11 cellular contexts compared by ENCODE assay signal in the genomic region with DNA sequence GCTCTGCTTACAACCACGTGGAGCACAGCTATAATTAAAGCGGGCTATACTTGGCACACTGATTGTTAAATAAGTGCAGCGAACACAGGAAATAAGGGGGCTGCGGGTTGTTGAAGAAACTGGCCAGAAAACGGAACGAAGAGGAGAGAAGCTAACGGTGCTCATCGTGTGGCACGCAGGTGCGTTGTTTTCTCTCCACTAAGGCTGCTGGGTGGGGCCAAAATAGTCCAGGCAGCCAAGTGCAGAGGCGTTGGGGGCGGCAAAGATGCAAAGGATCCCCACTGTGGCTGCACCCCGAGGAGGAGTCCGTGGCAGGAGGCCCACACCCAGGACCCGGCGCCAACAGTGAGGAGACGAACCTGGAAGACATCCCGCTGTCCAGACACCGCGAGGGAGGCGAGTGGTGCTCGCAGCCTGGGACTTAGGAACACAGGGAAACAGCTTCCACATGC. TPM values are rescaled to one million over a fixed set of nuclear protein-coding genes. Genes with fewer than 3 reads are reported as not detected.
A peak's percentile ranks its signal among the peaks of the same experiment; 100 is the strongest.
DNase-seq lines count a peak whose midpoint lies in the region; ATAC-seq lines count a peak whose summit lies in the region.
"Had no signal": no experiment of that assay in that cellular context is flagged by ENCODE, and none has a peak within 500 bp of the region (broad histone marks: within the 10 kb centered on the region; RNA-seq: fewer than 3 reads in every experiment).

No MANE protein-coding gene starts in this region.

- peaks cover 4% of the 10 kb centered on the region for H3K27me3 Mint-ChIP-seq in activated T-cell treated with anti-CD3 and anti-CD28 coated beads, Interleukin-2, amount 50 U/mL, for 4 hours (ENCODE audit: low read depth)
- no peaks in the 10 kb centered on the region for H3K27me3 Mint-ChIP-seq in activated T-cell treated with anti-CD3 and anti-CD28 coated beads, Interleukin-2, amount 50 U/mL, for 72 hours (ENCODE audit: low read depth)
- no peaks in the 10 kb centered on the region for H3K27me3 Mint-ChIP-seq in stimulated activated naive CD8-positive, alpha-beta T cell treated with anti-CD3 and anti-CD28 coated beads, Interleukin-15, amount 100 ng/mL, for 72 hours

- ATAC-seq in activated T-cell treated with anti-CD3 and anti-CD28 coated beads, Interleukin-2, amount 50 U/mL, for 4 hours = peak; percentile 27 to 35
- ATAC-seq in activated T-cell treated with anti-CD3 and anti-CD28 coated beads, Interleukin-2, amount 50 U/mL, for 72 hours (replicated peaks in 1 of 2) = no peak
- ATAC-seq in HG02840 (IDR thresholded peaks at IDR 0.05; ENCODE audit: low FRiP score, unreplicated experiment) = peak; percentile 69
- no peak for ATAC-seq in stimulated activated naive CD8-positive, alpha-beta T cell treated with anti-CD3 and anti-CD28 coated beads, Interleukin-15, amount 100 ng/mL, for 72 hours
- ATAC-seq: CD8-positive, alpha-beta T cell; heart right ventricle had no signal

- no peaks in the 10 kb centered on the region for H3K4me1 Mint-ChIP-seq in activated T-cell treated with anti-CD3 and anti-CD28 coated beads, Interleukin-2, amount 50 U/mL, for 4 hours (ENCODE audit: low read depth)
- H3K4me1 Mint-ChIP-seq in activated T-cell treated with anti-CD3 and anti-CD28 coated beads, Interleukin-2, amount 50 U/mL, for 72 hours (ENCODE audit: low read depth) = no peaks in the 10 kb centered on the region
- H3K4me1 Mint-ChIP-seq in stimulated activated naive CD8-positive, alpha-beta T cell treated with anti-CD3 and anti-CD28 coated beads, Interleukin-15, amount 100 ng/mL, for 72 hours = peaks cover 6% of the 10 kb centered on the region

- H3K9me3 Mint-ChIP-seq in activated T-cell treated with anti-CD3 and anti-CD28 coated beads, Interleukin-2, amount 50 U/mL, for 4 hours = no peaks in the 10 kb centered on the region
- H3K9me3 Mint-ChIP-seq in activated T-cell treated with anti-CD3 and anti-CD28 coated beads, Interleukin-2, amount 50 U/mL, for 72 hours = no peaks in the 10 kb centered on the region
- H3K9me3 Mint-ChIP-seq in stimulated activated naive CD8-positive, alpha-beta T cell treated with anti-CD3 and anti-CD28 coated beads, Interleukin-15, amount 100 ng/mL, for 72 hours = no peaks in the 10 kb centered on the region
- H3K9me3 Mint-ChIP-seq: CD8-positive, alpha-beta T cell had no signal

- no peaks in the 10 kb centered on the region for H3K36me3 Mint-ChIP-seq in activated T-cell treated with anti-CD3 and anti-CD28 coated beads, Interleukin-2, amount 50 U/mL, for 4 hours (ENCODE audit: insufficient read depth)
- no peaks in the 10 kb centered on the region for H3K36me3 Mint-ChIP-seq in activated T-cell treated with anti-CD3 and anti-CD28 coated beads, Interleukin-2, amount 50 U/mL, for 72 hours (ENCODE audit: insufficient read depth in 2 of 2)
- H3K36me3 Mint-ChIP-seq: CD8-positive, alpha-beta T cell had no signal

- no peak overlapping the region for H3K27ac Mint-ChIP-seq in activated T-cell treated with anti-CD3 and anti-CD28 coated beads, Interleukin-2, amount 50 U/mL, for 72 hours
- peak overlapping the region in 1 of 2 donors; percentile 77 for H3K27ac Mint-ChIP-seq in stimulated activated naive CD8-positive, alpha-beta T cell treated with anti-CD3 and anti-CD28 coated beads, Interleukin-15, amount 100 ng/mL, for 72 hours
- H3K27ac Mint-ChIP-seq: CD8-positive, alpha-beta T cell had no signal

- peak overlapping the region; percentile 31 for H3K4me3 Mint-ChIP-seq in activated T-cell treated with anti-CD3 and anti-CD28 coated beads, Interleukin-2, amount 50 U/mL, for 4 hours
- H3K4me3 Mint-ChIP-seq in activated T-cell treated with anti-CD3 and anti-CD28 coated beads, Interleukin-2, amount 50 U/mL, for 72 hours = no peak overlapping the region
- peak overlapping the region; percentile 56 to 61 for H3K4me3 Mint-ChIP-seq in stimulated activated naive CD8-positive, alpha-beta T cell treated with anti-CD3 and anti-CD28 coated beads, Interleukin-15, amount 100 ng/mL, for 72 hours
- H3K4me3 Mint-ChIP-seq: CD8-positive, alpha-beta T cell had no signal

- no peak for DNase-seq in activated T-cell treated with anti-CD3 and anti-CD28 coated beads, Interleukin-2, amount 50 U/mL, for 4 hours
- no peak for DNase-seq in activated T-cell treated with anti-CD3 and anti-CD28 coated beads, Interleukin-2, amount 50 U/mL, for 72 hours
- DNase-seq in SW480 (ENCODE audit: low spot score) (peak; percentile 33), NCI-H128 (lab: John Stamatoyannopoulos, UW; ENCODE audit: unreplicated experiment) (no peak), dedifferentiated amniotic fluid mesenchymal stem cell (ENCODE audit: extremely low spot score) (no peak), NCI-H1930 (lab: John Stamatoyannopoulos, UW) (no peak)
- peak; percentile 7 to 15 for DNase-seq in stimulated activated naive CD8-positive, alpha-beta T cell treated with anti-CD3 and anti-CD28 coated beads, Interleukin-15, amount 100 ng/mL, for 72 hours
- DNase-seq: stimulated activated CD4-positive, alpha-beta T cell treated with anti-CD3 and anti-CD28 coated beads, Interleukin-12 subunit alpha, Interleukin-12 subunit beta, amount 100 ng/mL, for 4 hours had no signal

RNA-seq across cellular contexts. Expression of a gene that starts 8.1 kb away (rescaled TPM):
- under 1 TPM; 0.10 to 0.30 (median 0.18) TPM for total RNA-seq in activated T-cell treated with anti-CD3 and anti-CD28 coated beads, Interleukin-2, amount 50 U/mL, for 4 hours
- under 1 TPM; 0.35 to 0.65 TPM for total RNA-seq in activated T-cell treated with anti-CD3 and anti-CD28 coated beads, Interleukin-2, amount 50 U/mL, for 72 hours

RNA-seq across cellular contexts. Expression of a gene that starts 34.8 kb away (rescaled TPM):
- total RNA-seq in activated T-cell treated with anti-CD3 and anti-CD28 coated beads, Interleukin-2, amount 50 U/mL, for 4 hours = 10 to 100 TPM; 11.6 to 14.0 (median 11.9) TPM
- 10 to 100 TPM; 23.8 to 26.9 TPM for total RNA-seq in activated T-cell treated with anti-CD3 and anti-CD28 coated beads, Interleukin-2, amount 50 U/mL, for 72 hours

Comparison
In these comparisons a context has a peak if more than half of its experiments do, and no peak if none do; other contexts are left out.
1. ATAC-seq: peak in activated T-cell treated with anti-CD3 and anti-CD28 coated beads, Interleukin-2, amount 50 U/mL, for 4 hours (2 of 2) and HG02840 (single experiment); none in activated T-cell treated with anti-CD3 and anti-CD28 coated beads, Interleukin-2, amount 50 U/mL, for 72 hours (0 of 2) and stimulated activated naive CD8-positive, alpha-beta T cell treated with anti-CD3 and anti-CD28 coated beads, Interleukin-15, amount 100 ng/mL, for 72 hours (single experiment).
2. H3K4me3 Mint-ChIP-seq: peak in activated T-cell treated with anti-CD3 and anti-CD28 coated beads, Interleukin-2, amount 50 U/mL, for 4 hours (single experiment) and stimulated activated naive CD8-positive, alpha-beta T cell treated with anti-CD3 and anti-CD28 coated beads, Interleukin-15, amount 100 ng/mL, for 72 hours (2 of 2); none in activated T-cell treated with anti-CD3 and anti-CD28 coated beads, Interleukin-2, amount 50 U/mL, for 72 hours (0 of 2).
3. DNase-seq: peak in SW480 (single experiment) and stimulated activated naive CD8-positive, alpha-beta T cell treated with anti-CD3 and anti-CD28 coated beads, Interleukin-15, amount 100 ng/mL, for 72 hours (2 of 2); none in activated T-cell treated with anti-CD3 and anti-CD28 coated beads, Interleukin-2, amount 50 U/mL, for 4 hours (single experiment), activated T-cell treated with anti-CD3 and anti-CD28 coated beads, Interleukin-2, amount 50 U/mL, for 72 hours (0 of 2), NCI-H128 (single experiment), dedifferentiated amniotic fluid mesenchymal stem cell (single experiment) and NCI-H1930 (0 of 2).